In the genomic region with DNA sequence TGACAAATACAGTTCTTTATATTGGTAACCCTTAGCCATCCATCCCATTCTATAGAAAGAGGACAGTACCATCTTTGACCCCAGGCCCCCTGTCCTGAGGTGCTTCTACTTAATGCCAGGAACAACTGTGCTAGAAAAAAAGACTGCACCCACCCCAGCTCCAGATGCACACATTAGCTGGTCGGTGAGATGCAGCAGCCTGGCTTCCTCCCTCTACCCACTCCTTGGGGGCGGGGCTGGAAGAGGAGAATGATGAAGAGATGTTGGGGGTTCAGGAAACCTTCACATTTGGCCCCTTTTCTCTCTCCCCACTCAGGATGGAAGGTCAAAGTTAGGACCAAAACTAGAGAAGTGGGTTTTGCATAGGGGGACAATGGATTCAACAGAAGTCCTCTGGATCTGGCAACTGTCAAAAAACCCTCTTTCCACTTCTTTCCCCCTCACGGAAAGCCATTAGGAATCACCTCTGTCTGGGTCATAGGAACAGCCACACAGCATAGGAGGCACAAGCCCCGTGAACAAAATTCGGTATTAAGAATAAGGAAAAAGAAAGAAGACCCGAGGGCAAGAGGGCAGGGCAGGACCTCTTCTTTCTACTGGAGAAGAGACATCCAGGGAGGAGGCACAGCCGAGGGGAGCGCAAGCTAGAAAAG, we compare ENCODE assay signal across 8 cellular contexts. TPM values are rescaled to one million over a fixed set of nuclear protein-coding genes. Genes with fewer than 3 reads are reported as not detected.
DNase-seq lines count a peak whose midpoint lies in the region; ATAC-seq and TF ChIP-seq lines count a peak whose summit lies in the region.

No MANE protein-coding gene starts in this region.

- H3K4me2 ChIP-seq in Loucy (ENCODE audit: low read depth, low read length, poor library complexity, severe bottlenecking): no peak overlapping the region

- H3K9me3 Mint-ChIP-seq in CD8-positive, alpha-beta memory T cell: no peaks in the 10 kb centered on the region
- no peaks in the 10 kb centered on the region for H3K9me3 Mint-ChIP-seq in natural killer cell treated with Interleukin-12 subunit alpha and Interleukin-12 subunit beta and Interleukin-15 and Interleukin-18, amount 100 ng/mL, for 72 hours

- H3K9ac ChIP-seq in Loucy (ENCODE audit: low read depth, low read length, poor library complexity, severe bottlenecking): no peak overlapping the region

- H3K36me3 Mint-ChIP-seq in CD8-positive, alpha-beta memory T cell: peaks cover 0 to 4% (median 4%) of the 10 kb centered on the region in 3 donors
- peaks cover 6% of the 10 kb centered on the region for H3K36me3 Mint-ChIP-seq in natural killer cell treated with Interleukin-12 subunit alpha and Interleukin-12 subunit beta and Interleukin-15 and Interleukin-18, amount 100 ng/mL, for 72 hours

- H2AFZ ChIP-seq in Loucy (ENCODE audit: low read length): 0 out of 2 replicates have a peak overlapping the region, but pooled peaks have one; percentile 59

- no peaks in the 10 kb centered on the region for H4K20me1 ChIP-seq in Loucy (ENCODE audit: insufficient read depth, low read length, poor library complexity, severe bottlenecking)

- peak overlapping the region in 6 of 8 donors; percentile 9 to 89 (median 61) for H3K27ac Mint-ChIP-seq in CD8-positive, alpha-beta memory T cell
- peak overlapping the region in 1 of 2 donors; percentile 79 for H3K27ac Mint-ChIP-seq in natural killer cell treated with Interleukin-12 subunit alpha and Interleukin-12 subunit beta and Interleukin-15 and Interleukin-18, amount 100 ng/mL, for 72 hours

- peak overlapping the region; percentile 48 for H3K4me3 ChIP-seq in CD8-positive, alpha-beta memory T cell (ENCODE audit: low read length)
- H3K4me3 ChIP-seq in Loucy (ENCODE audit: low read length, poor library complexity, severe bottlenecking): no peak overlapping the region

- H3F3A ChIP-seq in Loucy (ENCODE audit: low read depth): no peaks in the 10 kb centered on the region

- no peak overlapping the region for H3K27ac ChIP-seq in CD8-positive, alpha-beta memory T cell (ENCODE audit: low read depth, low read length)

- H3K9me2 ChIP-seq in Loucy (replicated peaks; ENCODE audit: low read depth, low read length): no peaks in the 10 kb centered on the region

- CTCF ChIA-PET in CD8-positive, alpha-beta memory T cell (lab: Charles Lee): interaction anchor here (1.0 to 1.1 kb wide), 3 partner anchors 13 to 88 kb away, joined by 3 to 5 read pairs (median 4); no protein-coding TSS in a partner anchor

- ATAC-seq in natural killer cell treated with Interleukin-12 subunit alpha and Interleukin-12 subunit beta and Interleukin-15 and Interleukin-18, amount 100 ng/mL, for 72 hours: no peak
- ATAC-seq in HG03457 (IDR thresholded peaks at IDR 0.05; ENCODE audit: unreplicated experiment): no peak
- no peak for ATAC-seq in omental fat pad (ENCODE audit: low FRiP score)
- ATAC-seq in HG03097 (IDR thresholded peaks at IDR 0.05; ENCODE audit: low FRiP score, unreplicated experiment): no peak
- ATAC-seq in HG02610 (IDR thresholded peaks at IDR 0.05; ENCODE audit: unreplicated experiment): no peak

- H3K4me1 ChIP-seq in CD8-positive, alpha-beta memory T cell (ENCODE audit: insufficient read depth, low read length): peaks cover 12% of the 10 kb centered on the region
- H3K4me1 ChIP-seq in Loucy (ENCODE audit: insufficient read depth, low read length, poor library complexity, severe bottlenecking): no peaks in the 10 kb centered on the region

- POLR2A ChIA-PET in CD8-positive, alpha-beta memory T cell (lab: Charles Lee): interaction anchor here (0.5 to 1.0 kb wide), 2 partner anchors 39 to 256 kb away, joined by 3 to 6 read pairs; a partner anchor contains a TSS

- H3K4me1 Mint-ChIP-seq in CD8-positive, alpha-beta memory T cell: peaks cover 14 to 20% (median 18%) of the 10 kb centered on the region in 3 donors
- H3K4me1 Mint-ChIP-seq in natural killer cell treated with Interleukin-12 subunit alpha and Interleukin-12 subunit beta and Interleukin-15 and Interleukin-18, amount 100 ng/mL, for 72 hours (ENCODE audit: low read depth in 2 of 2): peaks cover 29 to 33% of the 10 kb centered on the region in 2 donors

- H3K27me3 Mint-ChIP-seq in CD8-positive, alpha-beta memory T cell: peaks cover 23 to 34% of the 10 kb centered on the region in 2 donors
- peaks cover 36 to 51% of the 10 kb centered on the region in 2 donors for H3K27me3 Mint-ChIP-seq in natural killer cell treated with Interleukin-12 subunit alpha and Interleukin-12 subunit beta and Interleukin-15 and Interleukin-18, amount 100 ng/mL, for 72 hours

- no peaks in the 10 kb centered on the region for H3K36me3 ChIP-seq in CD8-positive, alpha-beta memory T cell (ENCODE audit: insufficient read depth, low read length)
- H3K36me3 ChIP-seq in Loucy (ENCODE audit: insufficient read depth, low read length): no peaks in the 10 kb centered on the region

- DNase-seq in CD8-positive, alpha-beta memory T cell: no peak
- peak; percentile 3 for DNase-seq in central memory CD4-positive, alpha-beta T cell
- DNase-seq in natural killer cell treated with Interleukin-12 subunit alpha and Interleukin-12 subunit beta and Interleukin-15 and Interleukin-18, amount 100 ng/mL, for 72 hours (ENCODE audit: low spot score): no peak
- no peak for DNase-seq in omental fat pad (ENCODE audit: low spot score)

- TF ChIP-seq CTCF in Loucy (conservative IDR thresholded peaks at IDR 0.05; ENCODE audit: low read length) (no peak), omental fat pad (IDR thresholded peaks at IDR 0.05) (no peak)

- no peaks in the 10 kb centered on the region for H3K9me3 ChIP-seq in CD8-positive, alpha-beta memory T cell (ENCODE audit: low read length)
- no peaks in the 10 kb centered on the region for H3K9me3 ChIP-seq in Loucy (ENCODE audit: insufficient read depth, low read depth, low read length)

- H3K4me3 Mint-ChIP-seq in CD8-positive, alpha-beta memory T cell: peak overlapping the region; percentile 76 to 91 (median 83)
- H3K4me3 Mint-ChIP-seq in natural killer cell treated with Interleukin-12 subunit alpha and Interleukin-12 subunit beta and Interleukin-15 and Interleukin-18, amount 100 ng/mL, for 72 hours: peak overlapping the region; percentile 91

- peaks cover 17% of the 10 kb centered on the region for H3K27me3 ChIP-seq in CD8-positive, alpha-beta memory T cell (ENCODE audit: insufficient read depth, low read length, poor library complexity, severe bottlenecking)
- no peaks in the 10 kb centered on the region for H3K27me3 ChIP-seq in Loucy (ENCODE audit: insufficient read depth, low read length, poor library complexity, severe bottlenecking)

- no peaks in the 10 kb centered on the region for H3K79me2 ChIP-seq in Loucy (ENCODE audit: insufficient read depth, low read length)

RNA-seq across cellular contexts. Expression of a gene that starts 0.8 kb away (rescaled TPM):
- total RNA-seq in CD8-positive, alpha-beta memory T cell: 1 to 10 TPM; 1.4 to 2.2 TPM
- polyA plus RNA-seq in CD8-positive, alpha-beta memory T cell: 0.10 TPM
- total RNA-seq in natural killer cell treated with Interleukin-12 subunit alpha and Interleukin-12 subunit beta and Interleukin-15 and Interleukin-18, amount 100 ng/mL, for 72 hours: 1 to 10 TPM; 1.7 to 2.7 TPM
- total RNA-seq in omental fat pad: 10 to 100 TPM in 1 of 4 donors, 1 to 10 TPM in 2, under 1 TPM in 1; 0.63 to 13.1 (median 2.8) TPM

RNA-seq across cellular contexts. Expression of a gene that starts 38.8 kb away (rescaled TPM):
- total RNA-seq in CD8-positive, alpha-beta memory T cell: 10 to 100 TPM; 31.3 to 32.7 TPM
- polyA plus RNA-seq in CD8-positive, alpha-beta memory T cell: 113 TPM
- 10 to 100 TPM; 24.1 to 42.7 TPM for total RNA-seq in natural killer cell treated with Interleukin-12 subunit alpha and Interleukin-12 subunit beta and Interleukin-15 and Interleukin-18, amount 100 ng/mL, for 72 hours
- total RNA-seq in omental fat pad: 10 to 100 TPM; 31.9 to 44.4 (median 42.1) TPM
